ENCODE assay signal across 34 cellular contexts in the genomic region with DNA sequence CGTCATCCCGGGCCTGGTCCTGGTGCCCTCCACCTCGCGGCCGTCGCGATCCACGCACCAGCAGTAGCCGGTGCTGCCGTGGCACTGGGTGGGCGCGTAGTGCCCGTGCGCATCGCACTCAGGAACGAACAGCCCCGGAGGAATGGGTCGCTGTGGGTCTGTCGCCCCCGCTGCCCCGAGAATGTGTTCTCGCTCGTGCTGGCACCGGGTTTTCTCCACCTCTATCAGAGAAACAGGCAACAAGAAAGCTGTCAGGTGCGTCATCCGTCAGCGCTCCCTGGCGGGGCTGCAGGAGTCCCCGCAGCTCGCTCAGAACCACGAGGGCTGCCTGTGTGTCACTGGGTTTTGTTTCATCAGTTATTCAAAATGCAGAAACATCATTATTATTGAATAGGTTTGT.
"Had no signal": no experiment of that assay in that cellular context is flagged by ENCODE, and none has a peak within 500 bp of the region (broad histone marks: within the 10 kb centered on the region; RNA-seq: fewer than 3 reads in every experiment).

No MANE protein-coding gene starts in this region.

- H3K4me3 ChIP-seq: adrenal gland, body of pancreas, cardiac muscle cell, colonic mucosa, dorsolateral prefrontal cortex had no signal

- H3K36me3 Mint-ChIP-seq: activated naive CD4-positive, alpha-beta T cell treated with anti-CD3 and anti-CD28 coated beads, Interleukin-2, amount 50 U/mL, for 24 hours had no signal

- ATAC-seq: activated CD4-positive, CD25-positive, alpha-beta regulatory T cell treated with anti-CD3 and anti-CD28 coated beads, Interleukin-2, amount 50 U/mL, for 24 hours; activated CD8-positive, alpha-beta T cell treated with anti-CD3 and anti-CD28 coated beads for 36 hours; activated naive CD8-positive, alpha-beta T cell treated with anti-CD3 and anti-CD28 coated beads, Interleukin-2, amount 50 U/mL, for 24 hours; activated T-cell treated with anti-CD3 and anti-CD28 coated beads, Interleukin-2, amount 50 U/mL, for 4 hours; activated T-helper 17 cell treated with anti-CD3 and anti-CD28 coated beads, Interleukin-2, amount 50 U/mL, for 72 hours; body of pancreas; esophagus mucosa; T-helper 17 cell had no signal

- H3K4me1 Mint-ChIP-seq: endodermal cell had no signal

- H3K36me3 ChIP-seq: cardiac muscle cell, colonic mucosa, WERI-Rb-1 had no signal

- H3K9me3 Mint-ChIP-seq: activated naive CD4-positive, alpha-beta T cell treated with anti-CD3 and anti-CD28 coated beads, Interleukin-2, amount 50 U/mL, for 24 hours; activated naive CD8-positive, alpha-beta T cell treated with anti-CD3 and anti-CD28 coated beads, Interleukin-2, amount 50 U/mL, for 24 hours had no signal

- H3K27me3 Mint-ChIP-seq: activated B cell treated with CpG ODN at 0.5 μM for 24 hours; activated naive CD8-positive, alpha-beta T cell treated with anti-CD3 and anti-CD28 coated beads for 36 hours; activated naive CD8-positive, alpha-beta T cell treated with anti-CD3 and anti-CD28 coated beads, Interleukin-2, amount 50 U/mL, for 24 hours; activated T-helper 17 cell treated with anti-CD3 and anti-CD28 coated beads, Interleukin-2, amount 50 U/mL, for 72 hours; dendritic cell treated with granulocyte-macrophage colony-stimulating factor and Interleukin-4, amounts not matched to agents 40 ng/mL and 50 ng/mL, for 4 days; T-helper 17 cell had no signal

- H3K27ac Mint-ChIP-seq: activated B cell treated with CpG ODN at 0.5 μM for 24 hours; activated CD8-positive, alpha-beta T cell treated with anti-CD3 and anti-CD28 coated beads for 36 hours; activated naive CD4-positive, alpha-beta T cell treated with anti-CD3 and anti-CD28 coated beads for 36 hours; activated naive CD4-positive, alpha-beta T cell treated with anti-CD3 and anti-CD28 coated beads, Interleukin-2, amount 50 U/mL, for 24 hours; activated naive CD8-positive, alpha-beta T cell treated with anti-CD3 and anti-CD28 coated beads for 36 hours; activated naive CD8-positive, alpha-beta T cell treated with anti-CD3 and anti-CD28 coated beads, Interleukin-2, amount 50 U/mL, for 24 hours; activated T-helper 17 cell treated with anti-CD3 and anti-CD28 coated beads, Interleukin-2, amount 50 U/mL, for 72 hours; dendritic cell treated with granulocyte-macrophage colony-stimulating factor and Interleukin-4, amounts not matched to agents 40 ng/mL and 50 ng/mL, for 4 days; endodermal cell; T-helper 17 cell; T-helper 2 cell treated with Interferon-gamma antibody and Interleukin-4, amounts not matched to agents 5 μg/mL and 100 μg/mL, for 36 hours had no signal

- FAIRE-seq: frontal cortex had no signal

- H3K4me1 ChIP-seq: adrenal gland, body of pancreas, colonic mucosa had no signal

- H3K27me3 ChIP-seq: adrenal gland, body of pancreas, cardiac muscle cell, colonic mucosa, dorsolateral prefrontal cortex had no signal

- H3K27ac ChIP-seq: body of pancreas, cardiac muscle cell, colonic mucosa, dorsolateral prefrontal cortex, WERI-Rb-1 had no signal

- DNase-seq: activated B cell treated with CpG ODN at 0.5 μM for 24 hours; activated CD4-positive, alpha-beta T cell treated with anti-CD3 and anti-CD28 coated beads for 48 hours; activated CD4-positive, alpha-beta T cell treated with anti-CD3 and anti-CD28 coated beads, Interleukin-2, amount 50 U/mL, for 1 hour; activated CD4-positive, alpha-beta T cell treated with anti-CD3 and anti-CD28 coated beads, Interleukin-2, amount 50 U/mL, for 48 hours; activated CD8-positive, alpha-beta memory T cell treated with anti-CD3 and anti-CD28 coated beads for 24 hours; activated CD8-positive, alpha-beta T cell treated with anti-CD3 and anti-CD28 coated beads for 36 hours; activated effector memory CD4-positive, alpha-beta T cell treated with anti-CD3 and anti-CD28 coated beads, Interleukin-2, amount 50 U/mL, for 16 hours; activated naive CD4-positive, alpha-beta T cell treated with anti-CD3 and anti-CD28 coated beads for 36 hours; activated naive CD8-positive, alpha-beta T cell treated with anti-CD3 and anti-CD28 coated beads for 36 hours; activated naive CD8-positive, alpha-beta T cell treated with anti-CD3 and anti-CD28 coated beads, Interleukin-2, amount 50 U/mL, for 24 hours; activated T-cell treated with anti-CD3 and anti-CD28 coated beads, Interleukin-2, amount 50 U/mL, for 4 hours; adrenal gland; amygdala; aorta; body of pancreas; central memory CD4-positive, alpha-beta T cell; cerebellar nuclear complex; colonic mucosa; dorsolateral prefrontal cortex; effector memory CD4-positive, alpha-beta T cell; endodermal cell; foreskin fibroblast; T-helper 1 cell; T-helper 17 cell; T1000; WERI-Rb-1 had no signal

- H3K9me3 ChIP-seq: body of pancreas, colonic mucosa had no signal

- H3K4me3 Mint-ChIP-seq: activated B cell treated with CpG ODN at 0.5 μM for 24 hours; activated CD8-positive, alpha-beta T cell treated with anti-CD3 and anti-CD28 coated beads for 36 hours; activated naive CD4-positive, alpha-beta T cell treated with anti-CD3 and anti-CD28 coated beads for 36 hours; activated naive CD4-positive, alpha-beta T cell treated with anti-CD3 and anti-CD28 coated beads, Interleukin-2, amount 50 U/mL, for 24 hours; activated naive CD8-positive, alpha-beta T cell treated with anti-CD3 and anti-CD28 coated beads for 36 hours; activated naive CD8-positive, alpha-beta T cell treated with anti-CD3 and anti-CD28 coated beads, Interleukin-2, amount 50 U/mL, for 24 hours; activated T-cell treated with anti-CD3 and anti-CD28 coated beads, Interleukin-2, amount 50 U/mL, for 4 hours; activated T-helper 17 cell treated with anti-CD3 and anti-CD28 coated beads, Interleukin-2, amount 50 U/mL, for 72 hours; dendritic cell treated with granulocyte-macrophage colony-stimulating factor and Interleukin-4, amounts not matched to agents 40 ng/mL and 50 ng/mL, for 4 days; endodermal cell; T-helper 17 cell; T-helper 2 cell treated with Interferon-gamma antibody and Interleukin-4, amounts not matched to agents 5 μg/mL and 100 μg/mL, for 36 hours had no signal
